In the genomic region with DNA sequence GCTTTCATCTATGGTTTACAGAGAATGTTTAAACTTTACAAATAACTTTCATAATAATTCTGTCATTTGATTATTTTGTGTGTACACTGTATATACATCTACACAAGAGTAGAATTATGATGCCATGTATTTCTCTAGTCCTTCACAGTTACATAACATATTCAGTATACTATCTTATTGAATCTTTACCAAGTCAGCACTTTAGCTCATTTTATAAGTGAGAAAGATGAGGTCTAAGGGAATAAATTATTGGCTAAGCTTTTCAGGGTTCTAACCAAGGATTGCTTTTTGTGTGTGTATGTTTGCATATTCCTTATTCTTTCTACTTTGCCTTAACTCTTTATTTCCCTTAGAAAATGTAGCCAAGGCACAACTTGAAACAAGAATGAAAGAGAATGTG, we compare ENCODE assay signal across 5 cellular contexts.
"Had no signal": no experiment of that assay in that cellular context is flagged by ENCODE, and none has a peak within 500 bp of the region (broad histone marks: within the 10 kb centered on the region; RNA-seq: fewer than 3 reads in every experiment).

No MANE protein-coding gene starts in this region.

- H3K27ac ChIP-seq: HL-60, KMS-11 had no signal

- FAIRE-seq: HTR-8/SVneo had no signal

- H3K9ac ChIP-seq: KMS-11 had no signal

- DNase-seq: KBM-7, KG1 had no signal

- H3K4me2 ChIP-seq: KMS-11 had no signal
